Comparison of ENCODE assay signal across 2 cellular contexts in genomic region chr10:131726967-131727366, GRCh38.
TF ChIP-seq lines count a peak whose summit lies in the region.

No MANE protein-coding gene starts in this region.

TF ChIP-seq in SK-N-SH, 30 proteins besides CTCF, POLR2A, EP300 and RAD21 (continued from another document):
- TF ChIP-seq YY1 (IDR thresholded peaks at IDR 0.05; ENCODE audit: low read depth) (no peak), GABPA (IDR thresholded peaks at IDR 0.05; ENCODE audit: low read depth) (no peak), USF1 (IDR thresholded peaks at IDR 0.05; ENCODE audit: borderline replicate concordance, low read depth) (no peak), SIN3A (IDR thresholded peaks at IDR 0.05; ENCODE audit: borderline replicate concordance, low read depth, low read length) (no peak)
TF ChIP-seq in SK-N-SH: peak in this region for 0.

TF ChIP-seq in SK-N-SH treated with all-trans-retinoic acid at 6 μM for 48 hours, 23 proteins besides CTCF, POLR2A, EP300 and RAD21 (continued from another document):
- no peak for TF ChIP-seq ARNTL (CRISPR knock-in tag; IDR thresholded peaks at IDR 0.05; ENCODE audit: borderline replicate concordance, low read depth)
- no peak for TF ChIP-seq CSRNP3 (CRISPR knock-in tag; IDR thresholded peaks at IDR 0.05)
